In genomic region chr9:89952401-89952800, GRCh38 we compare ENCODE assay signal across 15 cellular contexts.
DNase-seq lines count a peak whose midpoint lies in the region; ATAC-seq and TF ChIP-seq lines count a peak whose summit lies in the region.
"Had no signal": no experiment of that assay in that cellular context is flagged by ENCODE, and none has a peak within 500 bp of the region (broad histone marks: within the 10 kb centered on the region; RNA-seq: fewer than 3 reads in every experiment).

No MANE protein-coding gene starts in this region.

- H3K27ac Mint-ChIP-seq in GM23338: no peak overlapping the region

- no peaks in the 10 kb centered on the region for H3K9me3 ChIP-seq in SJSA1 (replicated peaks)
- H3K9me3 ChIP-seq in prostate gland: no peaks in the 10 kb centered on the region
- H3K9me3 ChIP-seq: neutrophil, suprapubic skin had no signal

- ATAC-seq in GM23338 (no peak), Right ventricle myocardium superior (ENCODE audit: poor library complexity) (no peak)

- H3K4me1 ChIP-seq in GM23338 (ENCODE audit: insufficient read depth) (no peaks in the 10 kb centered on the region), SJSA1 (replicated peaks) (peaks cover 3% of the 10 kb centered on the region; the same call in 1 of the 2 replicates), prostate gland (replicated peaks) (peaks cover 4% of the 10 kb centered on the region)

- H3K79me2 ChIP-seq in GM23338 (replicated peaks; ENCODE audit: insufficient read depth): no peaks in the 10 kb centered on the region

- H3K27me3 ChIP-seq in GM23338 (ENCODE audit: insufficient read depth) (no peaks in the 10 kb centered on the region), SJSA1 (replicated peaks) (no peaks in the 10 kb centered on the region), prostate gland (replicated peaks; ENCODE audit: insufficient read depth) (no peaks in the 10 kb centered on the region)
- H3K27me3 ChIP-seq: neutrophil, suprapubic skin had no signal

- H4K20me1 ChIP-seq in GM23338 (replicated peaks; ENCODE audit: insufficient read depth): no peaks in the 10 kb centered on the region

- H2AFZ ChIP-seq in GM23338: peak overlapping the region; percentile 80

- H3K4me3 ChIP-seq in GM23338 (no peak overlapping the region), SJSA1 (no peak overlapping the region), prostate gland (no peak overlapping the region)
- H3K4me3 ChIP-seq: SK-N-MC, suprapubic skin had no signal

- H3K4me2 ChIP-seq in GM23338: no peak overlapping the region
- H3K4me2 ChIP-seq: KMS-11 had no signal

- peaks cover 26% of the 10 kb centered on the region; the same call in 2 of the 3 replicates for H3K4me1 Mint-ChIP-seq in GM23338

- H3K9me2 ChIP-seq in GM23338 (ENCODE audit: insufficient read depth): peaks cover 9% of the 10 kb centered on the region; the same call in 1 of the 2 replicates

- peaks cover 1% of the 10 kb centered on the region for H3K27me3 Mint-ChIP-seq in GM23338 (ENCODE audit: insufficient read depth, low read depth, poor library complexity)

- H3K36me3 ChIP-seq in GM23338 (ENCODE audit: insufficient read depth) (no peaks in the 10 kb centered on the region), SJSA1 (no peaks in the 10 kb centered on the region), prostate gland (no peaks in the 10 kb centered on the region)
- H3K36me3 ChIP-seq: neutrophil, suprapubic skin had no signal

- intact Hi-C loops in prostate gland (cut with DNase I): no loop called here
- intact Hi-C loops in Right ventricle myocardium superior (cut with DNase I): no loop called here

- WGBS in prostate gland: 87% methylated on average over 4 of the region's 4 CpGs

- no peaks in the 10 kb centered on the region for H3F3A ChIP-seq in GM23338 (replicated peaks; ENCODE audit: low read depth)

- peaks cover 3% of the 10 kb centered on the region; the same call in 1 of the 3 replicates for H3K36me3 Mint-ChIP-seq in GM23338 (ENCODE audit: low read depth)

- H3K27ac ChIP-seq in GM23338 (ENCODE audit: low read depth): no peak overlapping the region
- H3K27ac ChIP-seq in SJSA1: peak overlapping the region; percentile 71
- no peak overlapping the region for H3K27ac ChIP-seq in prostate gland
- H3K27ac ChIP-seq: KMS-11, neutrophil, SK-N-MC, suprapubic skin had no signal

- peaks cover 10% of the 10 kb centered on the region; the same call in 2 of the 3 replicates for H3K9me3 Mint-ChIP-seq in GM23338

- no peak for TF ChIP-seq POLR2A in prostate gland (IDR thresholded peaks at IDR 0.05)

- peak; percentile 16 for DNase-seq in GM10266 (ENCODE audit: extremely low spot score)
- no peak for DNase-seq in GM23338 (ENCODE audit: low spot score)
- DNase-seq in SJSA1 (ENCODE audit: low read depth in 1 of 2, low spot score in 2 of 2): peak in 1 of 2 experiments; percentile 21
- DNase-seq in kidney tubule cell (ENCODE audit: low spot score): peak; percentile 19
- no peak for DNase-seq in ecto neural progenitor cell (ENCODE audit: low spot score)
- no peak for DNase-seq in prostate gland (ENCODE audit: low spot score)
- no peak for DNase-seq in Right ventricle myocardium superior
- DNase-seq: activated CD8-positive, alpha-beta memory T cell treated with anti-CD3 and anti-CD28 coated beads, Interleukin-2, amount 50 U/mL, for 4 hours; amygdala; GF-D8; NCI-H2081 had no signal

- TF ChIP-seq CTCF in GM10266 (IDR thresholded peaks at IDR 0.05; ENCODE audit: control insufficient read depth, insufficient read depth, low read depth, missing control alignments): no peak
- TF ChIP-seq CTCF in GM23338 (conservative IDR thresholded peaks at IDR 0.05; ENCODE audit: low read depth in 2 of 2): no peak
- no peak for TF ChIP-seq CTCF in prostate gland (IDR thresholded peaks at IDR 0.05)

- H3K4me3 Mint-ChIP-seq in GM23338: no peak overlapping the region

TF ChIP-seq in GM23338, 12 proteins besides CTCF, POLR2A, EP300 and RAD21 (continues in another document):
- TF ChIP-seq POLR2AphosphoS5 (IDR thresholded peaks at IDR 0.05; ENCODE audit: low read depth) (no peak), NANOG (IDR thresholded peaks at IDR 0.05; ENCODE audit: borderline replicate concordance) (no peak), ZNF462 (CRISPR knock-in tag; IDR thresholded peaks at IDR 0.05) (no peak), ZNF331 (CRISPR knock-in tag; IDR thresholded peaks at IDR 0.05; ENCODE audit: low read depth) (no peak), CREB1 (CRISPR knock-in tag; IDR thresholded peaks at IDR 0.05; ENCODE audit: low read depth) (no peak), JUNB (IDR thresholded peaks at IDR 0.05; ENCODE audit: unreplicated experiment) (no peak), REST (IDR thresholded peaks at IDR 0.05; ENCODE audit: unreplicated experiment) (no peak)

Comparison
In these comparisons a context has a peak if more than half of its experiments do, and no peak if none do; other contexts are left out.
1. DNase-seq: peak in GM10266 (single experiment) and kidney tubule cell (single experiment); none in GM23338 (single experiment), ecto neural progenitor cell (single experiment), prostate gland (single experiment) and Right ventricle myocardium superior (single experiment).